ENCODE assay signal across 7 cellular contexts in genomic region chr11:65060913-65061408, GRCh38. TPM values are rescaled to one million over a fixed set of nuclear protein-coding genes. Genes with fewer than 3 reads are reported as not detected.
DNase-seq lines count a peak whose midpoint lies in the region; ATAC-seq and TF ChIP-seq lines count a peak whose summit lies in the region.
"Had no signal": no experiment of that assay in that cellular context is flagged by ENCODE, and none has a peak within 500 bp of the region (broad histone marks: within the 10 kb centered on the region; RNA-seq: fewer than 3 reads in every experiment).

No MANE protein-coding gene starts in this region.

- POLR2A ChIA-PET in SK-N-SH (lab: Yijun Ruan, JAX) = no interaction called here
- POLR2A ChIA-PET in CD8-positive, alpha-beta T cell (lab: Charles Lee) = no interaction called here

- no peaks in the 10 kb centered on the region for H3K36me3 Mint-ChIP-seq in progenitor cell of endocrine pancreas (ENCODE audit: insufficient read depth)
- no peaks in the 10 kb centered on the region for H3K36me3 Mint-ChIP-seq in CD8-positive, alpha-beta T cell

- in situ Hi-C loops in astrocyte of the spinal cord (cut with HindIII; ENCODE audit: low sequenced_read_pairs) = no loop called here

- no peaks in the 10 kb centered on the region; a peak in 1 of 4 replicates for H3K4me1 ChIP-seq in SK-N-SH (ENCODE audit: control insufficient read depth in 1 of 2, insufficient read depth in 2 of 2, low read depth in 1 of 2, low read length in 1 of 2)
- no peaks in the 10 kb centered on the region for H3K4me1 ChIP-seq in CD8-positive, alpha-beta T cell (ENCODE audit: insufficient read depth, low read length)
- H3K4me1 ChIP-seq: parathyroid adenoma had no signal

- no peak overlapping the region for H3K4me3 Mint-ChIP-seq in progenitor cell of endocrine pancreas (ENCODE audit: low read depth)
- no peak overlapping the region for H3K4me3 Mint-ChIP-seq in CD8-positive, alpha-beta T cell

- H3K9me3 Mint-ChIP-seq in progenitor cell of endocrine pancreas (ENCODE audit: low read depth) = no peaks in the 10 kb centered on the region
- H3K9me3 Mint-ChIP-seq in CD8-positive, alpha-beta T cell = no peaks in the 10 kb centered on the region

- no peaks in the 10 kb centered on the region for H3K9me3 ChIP-seq in SK-N-SH
- no peaks in the 10 kb centered on the region for H3K9me3 ChIP-seq in CD8-positive, alpha-beta T cell (ENCODE audit: low read length)

- ATAC-seq in SK-N-SH treated with all-trans-retinoic acid at 6 μM for 48 hours (peak; percentile 17; the same call in 1 of the 3 replicates), HG02763 (IDR thresholded peaks at IDR 0.05; ENCODE audit: unreplicated experiment) (no peak)
- no peak for ATAC-seq in CD8-positive, alpha-beta T cell

- no peak for TF ChIP-seq RAD21 in SK-N-SH (IDR thresholded peaks at IDR 0.05; ENCODE audit: low read length)

- no peak overlapping the region for H3K9ac ChIP-seq in SK-N-SH
- H3K9ac ChIP-seq: parathyroid adenoma had no signal

- no peaks in the 10 kb centered on the region for H3K9me2 ChIP-seq in SK-N-SH

- H3K79me2 ChIP-seq in SK-N-SH (ENCODE audit: insufficient read depth) = no peaks in the 10 kb centered on the region
- H3K79me2 ChIP-seq: parathyroid adenoma had no signal

- no peaks in the 10 kb centered on the region for H3K4me1 Mint-ChIP-seq in progenitor cell of endocrine pancreas (ENCODE audit: low read depth)
- no peaks in the 10 kb centered on the region for H3K4me1 Mint-ChIP-seq in CD8-positive, alpha-beta T cell (ENCODE audit: low read depth)

- H3K4me3 ChIP-seq in SK-N-SH (ENCODE audit: low read depth in 2 of 2, low read length in 1 of 2) (no peak overlapping the region), astrocyte of the spinal cord (ENCODE audit: low read depth, low read length) (no peak overlapping the region)
- no peak overlapping the region for H3K4me3 ChIP-seq in CD8-positive, alpha-beta T cell (ENCODE audit: low read depth, low read length)

- no peak overlapping the region for H3K27ac Mint-ChIP-seq in progenitor cell of endocrine pancreas
- no peak overlapping the region for H3K27ac Mint-ChIP-seq in CD8-positive, alpha-beta T cell

- H3K36me3 ChIP-seq in SK-N-SH (replicated peaks in 1 of 2; ENCODE audit: control insufficient read depth in 1 of 2, insufficient read depth in 2 of 2, low read length in 1 of 2) = no peaks in the 10 kb centered on the region
- no peaks in the 10 kb centered on the region for H3K36me3 ChIP-seq in CD8-positive, alpha-beta T cell (ENCODE audit: insufficient read depth, low read length)

- intact Hi-C loops in CD8-positive, alpha-beta T cell (cut with DNase I, micrococcal nuclease) = no loop called here

- no peaks in the 10 kb centered on the region for H4K20me1 ChIP-seq in SK-N-SH (ENCODE audit: insufficient read depth)

- H3K27me3 ChIP-seq in SK-N-SH (ENCODE audit: insufficient read depth) = no peaks in the 10 kb centered on the region
- no peaks in the 10 kb centered on the region for H3K27me3 ChIP-seq in CD8-positive, alpha-beta T cell (ENCODE audit: insufficient read depth, low read length)

- no peak overlapping the region for H3K4me2 ChIP-seq in SK-N-SH

- H2AFZ ChIP-seq in SK-N-SH (ENCODE audit: low read depth) = no peak overlapping the region
- H2AFZ ChIP-seq: parathyroid adenoma had no signal

- H3K27me3 Mint-ChIP-seq in progenitor cell of endocrine pancreas = no peaks in the 10 kb centered on the region
- H3K27me3 Mint-ChIP-seq in CD8-positive, alpha-beta T cell (ENCODE audit: low read depth) = no peaks in the 10 kb centered on the region

- no peak overlapping the region for H3K27ac ChIP-seq in SK-N-SH (ENCODE audit: low read depth in 2 of 2, low read length in 1 of 2)
- no peak overlapping the region for H3K27ac ChIP-seq in CD8-positive, alpha-beta T cell (ENCODE audit: low read depth, low read length)
- H3K27ac ChIP-seq: parathyroid adenoma had no signal

- TF ChIP-seq EP300 in SK-N-SH (IDR thresholded peaks at IDR 0.05; ENCODE audit: borderline replicate concordance in 1 of 2, low read depth in 1 of 2, low read length in 1 of 2) = no peak

- 77% methylated on average over 8 of the region's 9 CpGs for WGBS in SK-N-SH (ENCODE audit: low lambda C conversion rate)

- CTCF ChIA-PET in SK-N-SH (lab: Yijun Ruan, JAX) = no interaction called here
- CTCF ChIA-PET in CD8-positive, alpha-beta T cell (lab: Charles Lee) = no interaction called here

- no peak for DNase-seq in SK-N-SH
- DNase-seq in astrocyte of the spinal cord (ENCODE audit: low read depth, low spot score) = peak; percentile 11
- DNase-seq in progenitor cell of endocrine pancreas (ENCODE audit: low spot score, unreplicated experiment) = no peak
- no peak for DNase-seq in CD8-positive, alpha-beta T cell

- no peak for TF ChIP-seq CTCF in SK-N-SH (IDR thresholded peaks at IDR 0.05)
- peak; percentile 50 for TF ChIP-seq CTCF in astrocyte of the spinal cord (IDR thresholded peaks at IDR 0.05; ENCODE audit: low read depth, low read length)
- peak; percentile 27 for TF ChIP-seq CTCF in progenitor cell of endocrine pancreas (IDR thresholded peaks at IDR 0.05; ENCODE audit: unreplicated experiment)
- TF ChIP-seq CTCF in CD8-positive, alpha-beta T cell (IDR thresholded peaks at IDR 0.05) = no peak

- H3F3A ChIP-seq in SK-N-SH (replicated peaks; ENCODE audit: insufficient read depth) = no peaks in the 10 kb centered on the region

TF ChIP-seq in SK-N-SH treated with all-trans-retinoic acid at 6 μM for 48 hours, 23 proteins besides CTCF, POLR2A, EP300 and RAD21 (continues in another document):
- TF ChIP-seq ESRRG (CRISPR knock-in tag; IDR thresholded peaks at IDR 0.05) = no peak
- no peak for TF ChIP-seq TOX (CRISPR knock-in tag; IDR thresholded peaks at IDR 0.05; ENCODE audit: borderline replicate concordance)
- TF ChIP-seq PATZ1 (CRISPR knock-in tag; IDR thresholded peaks at IDR 0.05; ENCODE audit: borderline replicate concordance) = no peak
- no peak for TF ChIP-seq PPARA (CRISPR knock-in tag; IDR thresholded peaks at IDR 0.05; ENCODE audit: borderline replicate concordance)

TF ChIP-seq in SK-N-SH, 30 proteins besides CTCF, POLR2A, EP300 and RAD21 (continues in another document):
- no peak for TF ChIP-seq POLR2AphosphoS5 (IDR thresholded peaks at IDR 0.05; ENCODE audit: low read depth, low read length)
- no peak for TF ChIP-seq FOSL2 (IDR thresholded peaks at IDR 0.05; ENCODE audit: borderline replicate concordance, low read depth)
- TF ChIP-seq FOXM1 (IDR thresholded peaks at IDR 0.05; ENCODE audit: low read depth) = no peak
- TF ChIP-seq USF1 (IDR thresholded peaks at IDR 0.05; ENCODE audit: borderline replicate concordance, low read depth) = no peak
- TF ChIP-seq ZBTB33 (IDR thresholded peaks at IDR 0.05; ENCODE audit: borderline replicate concordance, low read depth) = no peak
- TF ChIP-seq FOXJ3 (CRISPR knock-in tag; IDR thresholded peaks at IDR 0.05) = no peak
- TF ChIP-seq TAF1 (IDR thresholded peaks at IDR 0.05; ENCODE audit: borderline replicate concordance, low read depth, low read length) = no peak
- no peak for TF ChIP-seq MEF2A (IDR thresholded peaks at IDR 0.05; ENCODE audit: borderline replicate concordance, low read depth)

RNA-seq across cellular contexts. Expression of gene NAALADL1, which starts 2.6 kb away (rescaled TPM):
- polyA plus RNA-seq in SK-N-SH (2012; rRNA removed) = not detected in 2 replicates
- polyA plus RNA-seq in SK-N-SH (2012; cell fraction: cytosol; rRNA removed) = not detected in 2 replicates
- polyA plus RNA-seq in SK-N-SH (2012; cell fraction: nucleus; rRNA removed) = 0.02 and 0.04 TPM in 2 replicates
- 4.3 and 4.4 TPM in 2 replicates for total RNA-seq in progenitor cell of endocrine pancreas
- 1 to 10 TPM; 5.4 to 6.1 TPM for total RNA-seq in CD8-positive, alpha-beta T cell

RNA-seq across cellular contexts. Expression of gene SAC3D1, which starts 20.0 kb away (rescaled TPM):
- polyA plus RNA-seq in SK-N-SH (2012; rRNA removed) = 13.1 and 22.5 TPM in 2 replicates
- polyA plus RNA-seq in SK-N-SH (2012; cell fraction: cytosol; rRNA removed) = 12.8 and 17.6 TPM in 2 replicates
- 14.0 and 30.2 TPM in 2 replicates for polyA plus RNA-seq in SK-N-SH (2012; cell fraction: nucleus; rRNA removed)
- 18.5 and 19.3 TPM in 2 replicates for total RNA-seq in progenitor cell of endocrine pancreas
- total RNA-seq in CD8-positive, alpha-beta T cell = under 1 TPM; 0.57 to 0.94 TPM

RNA-seq across cellular contexts. Expression of gene CDCA5, which starts 22.9 kb away (rescaled TPM):
- polyA plus RNA-seq in SK-N-SH (2012; rRNA removed) = 13.1 and 16.3 TPM in 2 replicates
- 11.4 and 12.7 TPM in 2 replicates for polyA plus RNA-seq in SK-N-SH (2012; cell fraction: cytosol; rRNA removed)
- polyA plus RNA-seq in SK-N-SH (2012; cell fraction: nucleus; rRNA removed) = 19.1 and 21.6 TPM in 2 replicates
- 25.1 and 25.9 TPM in 2 replicates for total RNA-seq in progenitor cell of endocrine pancreas
- total RNA-seq in CD8-positive, alpha-beta T cell = 1 to 10 TPM in 1 of 2 experiments, under 1 TPM in 1; 0.76 to 1.2 TPM

RNA-seq across cellular contexts. Expression of gene ZFPL1, which starts 23.1 kb away (rescaled TPM):
- 55.7 and 75.9 TPM in 2 replicates for polyA plus RNA-seq in SK-N-SH (2012; rRNA removed)
- polyA plus RNA-seq in SK-N-SH (2012; cell fraction: cytosol; rRNA removed) = 29.4 and 37.0 TPM in 2 replicates
- polyA plus RNA-seq in SK-N-SH (2012; cell fraction: nucleus; rRNA removed) = 101 and 124 TPM in 2 replicates
- total RNA-seq in progenitor cell of endocrine pancreas = 40.4 and 43.3 TPM in 2 replicates
- 10 to 100 TPM; 52.3 to 52.6 TPM for total RNA-seq in CD8-positive, alpha-beta T cell

RNA-seq across cellular contexts. Expression of gene SNX15, which starts 33.7 kb away (rescaled TPM):
- 9.0 and 17.2 TPM in 2 replicates for polyA plus RNA-seq in SK-N-SH (2012; rRNA removed)
- polyA plus RNA-seq in SK-N-SH (2012; cell fraction: cytosol; rRNA removed) = 9.4 and 11.4 TPM in 2 replicates
- polyA plus RNA-seq in SK-N-SH (2012; cell fraction: nucleus; rRNA removed) = 13.5 and 15.0 TPM in 2 replicates
- 33.0 and 34.5 TPM in 2 replicates for total RNA-seq in progenitor cell of endocrine pancreas
- 10 to 100 TPM; 10.4 to 14.0 TPM for total RNA-seq in CD8-positive, alpha-beta T cell

Comparison
In these comparisons a context has a peak if more than half of its experiments do, and no peak if none do; other contexts are left out.
1. CTCF ChIP-seq: peak in astrocyte of the spinal cord (single experiment) and progenitor cell of endocrine pancreas (single experiment); none in SK-N-SH (single experiment) and CD8-positive, alpha-beta T cell (single experiment).
2. RNA of gene SAC3D1, which starts 20.0 kb away (total RNA-seq): 18.5 to 19.3 TPM in progenitor cell of endocrine pancreas; 0.57 to 0.94 TPM in CD8-positive, alpha-beta T cell; every median in the first group is over 10 times any median in the second.
3. RNA of gene CDCA5, which starts 22.9 kb away (total RNA-seq): 25.1 to 25.9 TPM in progenitor cell of endocrine pancreas; 0.76 to 1.2 TPM in CD8-positive, alpha-beta T cell; every median in the first group is over 10 times any median in the second.